In the genomic region with DNA sequence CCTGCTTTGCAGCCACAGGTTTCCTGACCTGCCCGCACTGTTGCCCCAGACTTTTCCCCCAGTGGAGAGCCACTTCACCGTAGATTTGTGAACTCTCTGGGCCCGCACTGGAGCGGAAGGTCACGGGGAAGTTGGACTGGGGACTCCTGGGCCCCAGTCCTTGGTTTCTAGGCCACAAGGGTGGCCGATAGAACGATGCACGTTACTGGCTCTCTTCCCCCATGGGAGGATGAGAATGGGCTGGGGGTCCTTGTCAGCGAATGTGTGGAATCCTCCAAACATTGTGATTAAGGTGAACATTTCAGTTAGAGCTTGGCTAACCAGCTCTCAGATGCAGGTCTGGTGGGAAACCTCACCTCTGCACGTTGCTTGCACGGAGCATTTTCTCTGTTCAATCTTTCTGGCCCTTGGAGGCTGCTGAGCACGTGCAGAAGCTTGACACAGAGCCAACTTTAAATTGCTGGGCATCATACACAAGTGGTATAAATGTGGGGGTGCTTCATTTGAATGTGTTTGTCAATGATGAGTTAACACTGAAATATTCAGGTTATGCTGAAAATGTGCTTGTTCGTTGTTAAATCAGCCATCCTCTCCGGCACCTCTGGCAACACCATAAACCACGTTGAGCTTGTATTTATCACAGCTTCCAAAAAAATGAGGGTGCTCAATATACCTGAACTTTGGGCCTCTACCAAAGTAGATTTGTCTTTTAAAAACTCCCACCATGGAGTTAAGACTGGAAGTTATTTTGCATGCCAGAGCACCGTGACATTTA, we compare ENCODE assay signal across 1 cellular context.
TF ChIP-seq lines count a peak whose summit lies in the region.

No MANE protein-coding gene starts in this region.

TF ChIP-seq in GM12878, 131 proteins besides CTCF, POLR2A, EP300 and RAD21 (continued from another document):
- TF ChIP-seq, protein P1, sequence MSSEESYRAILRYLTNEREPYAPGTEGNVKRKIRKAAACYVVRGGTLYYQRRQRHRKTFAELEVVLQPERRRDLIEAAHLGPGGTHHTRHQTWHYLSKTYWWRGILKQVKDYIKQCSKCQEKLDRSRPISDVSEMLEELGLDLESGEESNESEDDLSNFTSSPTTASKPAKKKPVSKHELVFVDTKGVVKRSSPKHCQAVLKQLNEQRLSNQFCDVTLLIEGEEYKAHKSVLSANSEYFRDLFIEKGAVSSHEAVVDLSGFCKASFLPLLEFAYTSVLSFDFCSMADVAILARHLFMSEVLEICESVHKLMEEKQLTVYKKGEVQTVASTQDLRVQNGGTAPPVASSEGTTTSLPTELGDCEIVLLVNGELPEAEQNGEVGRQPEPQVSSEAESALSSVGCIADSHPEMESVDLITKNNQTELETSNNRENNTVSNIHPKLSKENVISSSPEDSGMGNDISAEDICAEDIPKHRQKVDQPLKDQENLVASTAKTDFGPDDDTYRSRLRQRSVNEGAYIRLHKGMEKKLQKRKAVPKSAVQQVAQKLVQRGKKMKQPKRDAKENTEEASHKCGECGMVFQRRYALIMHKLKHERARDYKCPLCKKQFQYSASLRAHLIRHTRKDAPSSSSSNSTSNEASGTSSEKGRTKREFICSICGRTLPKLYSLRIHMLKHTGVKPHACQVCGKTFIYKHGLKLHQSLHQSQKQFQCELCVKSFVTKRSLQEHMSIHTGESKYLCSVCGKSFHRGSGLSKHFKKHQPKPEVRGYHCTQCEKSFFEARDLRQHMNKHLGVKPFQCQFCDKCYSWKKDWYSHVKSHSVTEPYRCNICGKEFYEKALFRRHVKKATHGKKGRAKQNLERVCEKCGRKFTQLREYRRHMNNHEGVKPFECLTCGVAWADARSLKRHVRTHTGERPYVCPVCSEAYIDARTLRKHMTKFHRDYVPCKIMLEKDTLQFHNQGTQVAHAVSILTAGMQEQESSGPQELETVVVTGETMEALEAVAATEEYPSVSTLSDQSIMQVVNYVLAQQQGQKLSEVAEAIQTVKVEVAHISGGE (CRISPR knock-in tag; IDR thresholded peaks at IDR 0.05), result no peak
- TF ChIP-seq POLR2AphosphoS5 (IDR thresholded peaks at IDR 0.05; ENCODE audit: low read length), result no peak
- no peak for TF ChIP-seq SMAD1 (IDR thresholded peaks at IDR 0.05; ENCODE audit: low read depth, partially characterized antibody)
- TF ChIP-seq MTA2 (IDR thresholded peaks at IDR 0.05; ENCODE audit: low read depth), result no peak
- no peak for TF ChIP-seq SUPT20H (IDR thresholded peaks at IDR 0.05; ENCODE audit: borderline replicate concordance, control insufficient read depth, low read depth, low read length)
- TF ChIP-seq BHLHE40 (IDR thresholded peaks at IDR 0.05; ENCODE audit: borderline replicate concordance in 1 of 2, low read depth in 2 of 2, low read length in 1 of 2), result peak; percentile 87 to 88
- TF ChIP-seq, protein P2, sequence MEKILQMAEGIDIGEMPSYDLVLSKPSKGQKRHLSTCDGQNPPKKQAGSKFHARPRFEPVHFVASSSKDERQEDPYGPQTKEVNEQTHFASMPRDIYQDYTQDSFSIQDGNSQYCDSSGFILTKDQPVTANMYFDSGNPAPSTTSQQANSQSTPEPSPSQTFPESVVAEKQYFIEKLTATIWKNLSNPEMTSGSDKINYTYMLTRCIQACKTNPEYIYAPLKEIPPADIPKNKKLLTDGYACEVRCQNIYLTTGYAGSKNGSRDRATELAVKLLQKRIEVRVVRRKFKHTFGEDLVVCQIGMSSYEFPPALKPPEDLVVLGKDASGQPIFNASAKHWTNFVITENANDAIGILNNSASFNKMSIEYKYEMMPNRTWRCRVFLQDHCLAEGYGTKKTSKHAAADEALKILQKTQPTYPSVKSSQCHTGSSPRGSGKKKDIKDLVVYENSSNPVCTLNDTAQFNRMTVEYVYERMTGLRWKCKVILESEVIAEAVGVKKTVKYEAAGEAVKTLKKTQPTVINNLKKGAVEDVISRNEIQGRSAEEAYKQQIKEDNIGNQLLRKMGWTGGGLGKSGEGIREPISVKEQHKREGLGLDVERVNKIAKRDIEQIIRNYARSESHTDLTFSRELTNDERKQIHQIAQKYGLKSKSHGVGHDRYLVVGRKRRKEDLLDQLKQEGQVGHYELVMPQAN (conservative IDR thresholded peaks at IDR 0.05), result peak; percentile 6; the same call in 1 of the 2 replicates
- no peak for TF ChIP-seq BMI1 (IDR thresholded peaks at IDR 0.05; ENCODE audit: borderline replicate concordance)
- TF ChIP-seq, protein P3, sequence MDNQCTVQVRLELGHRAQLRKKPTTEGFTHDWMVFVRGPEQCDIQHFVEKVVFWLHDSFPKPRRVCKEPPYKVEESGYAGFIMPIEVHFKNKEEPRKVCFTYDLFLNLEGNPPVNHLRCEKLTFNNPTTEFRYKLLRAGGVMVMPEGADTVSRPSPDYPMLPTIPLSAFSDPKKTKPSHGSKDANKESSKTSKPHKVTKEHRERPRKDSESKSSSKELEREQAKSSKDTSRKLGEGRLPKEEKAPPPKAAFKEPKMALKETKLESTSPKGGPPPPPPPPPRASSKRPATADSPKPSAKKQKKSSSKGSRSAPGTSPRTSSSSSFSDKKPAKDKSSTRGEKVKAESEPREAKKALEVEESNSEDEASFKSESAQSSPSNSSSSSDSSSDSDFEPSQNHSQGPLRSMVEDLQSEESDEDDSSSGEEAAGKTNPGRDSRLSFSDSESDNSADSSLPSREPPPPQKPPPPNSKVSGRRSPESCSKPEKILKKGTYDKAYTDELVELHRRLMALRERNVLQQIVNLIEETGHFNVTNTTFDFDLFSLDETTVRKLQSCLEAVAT (IDR thresholded peaks at IDR 0.05), result peak; percentile 49; the same call in 1 of the 2 replicates
- TF ChIP-seq PAX5 (IDR thresholded peaks at IDR 0.05; ENCODE audit: borderline replicate concordance, low read depth, low read length), result no peak
- TF ChIP-seq ZBED1 (IDR thresholded peaks at IDR 0.05; ENCODE audit: borderline replicate concordance), result no peak
- TF ChIP-seq, protein P4, sequence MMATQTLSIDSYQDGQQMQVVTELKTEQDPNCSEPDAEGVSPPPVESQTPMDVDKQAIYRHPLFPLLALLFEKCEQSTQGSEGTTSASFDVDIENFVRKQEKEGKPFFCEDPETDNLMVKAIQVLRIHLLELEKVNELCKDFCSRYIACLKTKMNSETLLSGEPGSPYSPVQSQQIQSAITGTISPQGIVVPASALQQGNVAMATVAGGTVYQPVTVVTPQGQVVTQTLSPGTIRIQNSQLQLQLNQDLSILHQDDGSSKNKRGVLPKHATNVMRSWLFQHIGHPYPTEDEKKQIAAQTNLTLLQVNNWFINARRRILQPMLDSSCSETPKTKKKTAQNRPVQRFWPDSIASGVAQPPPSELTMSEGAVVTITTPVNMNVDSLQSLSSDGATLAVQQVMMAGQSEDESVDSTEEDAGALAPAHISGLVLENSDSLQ (IDR thresholded peaks at IDR 0.05), result no peak
- TF ChIP-seq NBN (IDR thresholded peaks at IDR 0.05), result no peak
TF ChIP-seq in GM12878: peak in this region for 13.
